28 cellular contexts compared by ENCODE assay signal in the genomic region with DNA sequence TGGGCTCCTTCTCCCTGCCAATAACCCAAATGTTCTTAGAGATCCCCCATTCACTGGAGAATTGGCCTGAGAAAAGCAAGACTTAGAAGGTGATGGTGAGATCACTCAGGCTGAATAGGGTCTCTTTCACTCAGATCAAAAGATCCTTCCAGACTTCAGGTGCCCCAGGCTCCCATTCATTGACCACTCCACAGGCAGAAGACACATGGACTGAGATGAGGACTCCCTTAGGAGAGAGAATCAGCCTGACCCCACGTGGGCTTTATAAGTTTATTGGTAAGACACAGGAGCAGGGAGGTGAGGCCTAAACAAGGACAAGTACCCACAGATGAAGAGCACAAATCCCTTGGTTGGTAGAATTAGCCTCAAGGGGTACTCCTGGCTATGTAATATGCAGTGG. TPM values are rescaled to one million over a fixed set of nuclear protein-coding genes. Genes with fewer than 3 reads are reported as not detected.
DNase-seq lines count a peak whose midpoint lies in the region; ATAC-seq and TF ChIP-seq lines count a peak whose summit lies in the region.
"Had no signal": no experiment of that assay in that cellular context is flagged by ENCODE, and none has a peak within 500 bp of the region (broad histone marks: within the 10 kb centered on the region; RNA-seq: fewer than 3 reads in every experiment).

No MANE protein-coding gene starts in this region.

- peaks cover 97% of the 10 kb centered on the region for H3K4me1 Mint-ChIP-seq in CD4-positive, alpha-beta T cell (ENCODE audit: low read depth)
- peaks cover 94 to 98% (median 96%) of the 10 kb centered on the region in 3 donors for H3K4me1 Mint-ChIP-seq in T-cell
- peaks cover 62 to 99% (median 97%) of the 10 kb centered on the region in 4 donors for H3K4me1 Mint-ChIP-seq in naive thymus-derived CD8-positive, alpha-beta T cell

- no peak overlapping the region for H3K27ac ChIP-seq in CD4-positive, alpha-beta T cell (ENCODE audit: low read depth, low read length)
- H3K27ac ChIP-seq: BLaER1 treated with 17β-estradiol and CSF1 and Interleukin-3, amounts not matched to agents 10 nM and 100 nM; HL-60; Peyer's patch had no signal

- TF ChIP-seq CTCF in CD4-positive, alpha-beta T cell (IDR thresholded peaks at IDR 0.05) = no peak

- H3K9me3 ChIP-seq in CD4-positive, alpha-beta T cell (ENCODE audit: control insufficient read depth, low read length) = no peaks in the 10 kb centered on the region
- H3K9me3 ChIP-seq: BLaER1 treated with 17β-estradiol and CSF1 and Interleukin-3, amounts not matched to agents 10 nM and 100 nM; Peyer's patch; SK-N-SH had no signal

- POLR2A ChIA-PET in CD4-positive, alpha-beta T cell (lab: Charles Lee) = interaction anchor here (6.0 kb wide), 1 partner anchor 21 kb away, joined by 114 read pairs; no protein-coding TSS in a partner anchor
- POLR2A ChIA-PET in T-cell (lab: Charles Lee) = no interaction called here
- POLR2A ChIA-PET in naive thymus-derived CD8-positive, alpha-beta T cell (lab: Charles Lee) = interaction anchor here (5.8 kb wide), 1 partner anchor 20 kb away, joined by 130 read pairs; no protein-coding TSS in a partner anchor

- H3K4me3 Mint-ChIP-seq in CD4-positive, alpha-beta T cell = no peak overlapping the region
- H3K4me3 Mint-ChIP-seq in T-cell = peak overlapping the region in 1 of 3 donors; percentile 67
- peak overlapping the region in 4 of 10 donors; percentile 12 to 69 (median 50) for H3K4me3 Mint-ChIP-seq in naive thymus-derived CD8-positive, alpha-beta T cell
- H3K4me3 Mint-ChIP-seq: IgD-negative memory B cell had no signal

- peak overlapping the region; percentile 89 for H3K27ac Mint-ChIP-seq in CD4-positive, alpha-beta T cell
- H3K27ac Mint-ChIP-seq in T-cell = peak overlapping the region; percentile 92 to 99
- H3K27ac Mint-ChIP-seq in naive thymus-derived CD8-positive, alpha-beta T cell = peak overlapping the region; percentile 9 to 100 (median 96)
- H3K27ac Mint-ChIP-seq: IgD-negative memory B cell had no signal

- no peak for ATAC-seq in CD4-positive, alpha-beta T cell (ENCODE audit: poor library complexity)
- no peak for ATAC-seq in T-cell (replicated peaks in 1 of 4)
- ATAC-seq in naive thymus-derived CD8-positive, alpha-beta T cell = no peak
- ATAC-seq: HCT116 had no signal

- peaks cover 34% of the 10 kb centered on the region for H3K36me3 Mint-ChIP-seq in CD4-positive, alpha-beta T cell (ENCODE audit: low read depth)
- H3K36me3 Mint-ChIP-seq in T-cell = peaks cover 7% of the 10 kb centered on the region
- H3K36me3 Mint-ChIP-seq in naive thymus-derived CD8-positive, alpha-beta T cell = peaks cover 0 to 3% (median 1%) of the 10 kb centered on the region in 3 donors
- H3K36me3 Mint-ChIP-seq: IgD-negative memory B cell had no signal

- CTCF ChIA-PET in CD4-positive, alpha-beta T cell (lab: Charles Lee) = no interaction called here
- CTCF ChIA-PET in T-cell (lab: Charles Lee) = interaction anchor here in 1 of 2 donors (1.7 kb wide), 1 partner anchor 21 kb away, joined by 5 read pairs; no protein-coding TSS in a partner anchor

- H3K9me3 Mint-ChIP-seq in CD4-positive, alpha-beta T cell = no peaks in the 10 kb centered on the region
- no peaks in the 10 kb centered on the region for H3K9me3 Mint-ChIP-seq in T-cell
- no peaks in the 10 kb centered on the region for H3K9me3 Mint-ChIP-seq in naive thymus-derived CD8-positive, alpha-beta T cell
- H3K9me3 Mint-ChIP-seq: IgD-negative memory B cell had no signal

- H3K27me3 ChIP-seq in CD4-positive, alpha-beta T cell (ENCODE audit: control insufficient read depth, insufficient read depth, low read length) = no peaks in the 10 kb centered on the region
- H3K27me3 ChIP-seq: BLaER1 treated with 17β-estradiol and CSF1 and Interleukin-3, amounts not matched to agents 10 nM and 100 nM; Peyer's patch had no signal

- H3K27me3 Mint-ChIP-seq in CD4-positive, alpha-beta T cell = no peaks in the 10 kb centered on the region
- H3K27me3 Mint-ChIP-seq in T-cell = peaks cover 0 to 5% of the 10 kb centered on the region in 2 donors
- peaks cover 0 to 1% (median 0%) of the 10 kb centered on the region in 5 donors for H3K27me3 Mint-ChIP-seq in naive thymus-derived CD8-positive, alpha-beta T cell

- peak; percentile 50 for DNase-seq in activated CD8-positive, alpha-beta memory T cell treated with anti-CD3 and anti-CD28 coated beads for 24 hours
- no peak for DNase-seq in activated CD8-positive, alpha-beta memory T cell treated with anti-CD3 and anti-CD28 coated beads, Interleukin-2, amount 50 U/mL, for 4 hours
- no peak for DNase-seq in CD4-positive, alpha-beta T cell
- DNase-seq in T-cell (peak in 1 of 34 experiments; percentile 2), NCI-H2227 (lab: John Stamatoyannopoulos, UW; ENCODE audit: unreplicated experiment) (no peak), AG20443 (ENCODE audit: low spot score) (no peak)
- no peak for DNase-seq in naive thymus-derived CD8-positive, alpha-beta T cell
- DNase-seq in stimulated activated CD4-positive, alpha-beta T cell treated with anti-CD3 and anti-CD28 coated beads, Interleukin-2, amount 100 ng/mL, for 48 hours = no peak
- DNase-seq: AML-193, Calu3, DMS79 treated with DMSO at 0.1 percent for 48 hours, GF-D8, NCI-H1048, NCI-H1417, NCI-H1694, NCI-H2029 treated with DMSO at 0.1 percent for 48 hours, NCI-H2227 treated with DMSO at 0.1 percent for 48 hours, NCI-H526 treated with DMSO at 0.1 percent for 48 hours, Peyer's patch, SK-N-SH had no signal

- intact Hi-C loops in CD4-positive, alpha-beta T cell (cut with DNase I, micrococcal nuclease) = no loop called here

RNA-seq across cellular contexts. Expression of a gene that starts 6.1 kb away (rescaled TPM):
- total RNA-seq in CD4-positive, alpha-beta T cell = 10 to 100 TPM; 82.2 to 83.4 TPM
- 10 to 100 TPM; 10.1 to 52.7 (median 28.7) TPM for total RNA-seq in T-cell
- total RNA-seq in naive thymus-derived CD8-positive, alpha-beta T cell = 10 to 100 TPM; 11.4 to 11.6 TPM
- polyA plus RNA-seq in naive thymus-derived CD8-positive, alpha-beta T cell = under 1 TPM in 2 of 3 donors, not detected in 1; 0.12 to 0.46 TPM
- total RNA-seq: Calu3, H1, NCI-H460, OCI-LY7 had no signal
- polyA plus RNA-seq: AG04450, H1, IgD-negative memory B cell, SK-N-SH had no signal

RNA-seq across cellular contexts. Expression of a gene that starts 11.0 kb away (rescaled TPM):
- total RNA-seq in CD4-positive, alpha-beta T cell = 10 to 100 TPM; 67.2 to 69.7 TPM
- 10 to 100 TPM in 3 of 5 donors, 1 to 10 TPM in 2; 6.8 to 37.9 (median 21.9) TPM for total RNA-seq in T-cell
- total RNA-seq in naive thymus-derived CD8-positive, alpha-beta T cell = 1 to 10 TPM; 8.5 to 10.0 TPM
- polyA plus RNA-seq in naive thymus-derived CD8-positive, alpha-beta T cell = 10 to 100 TPM in 1 of 3 donors, 1 to 10 TPM in 1, under 1 TPM in 1; 0.72 to 10.0 (median 1.8) TPM
- total RNA-seq: Calu3, H1, NCI-H460, OCI-LY7 had no signal
- polyA plus RNA-seq: AG04450, H1, IgD-negative memory B cell, SK-N-SH had no signal

RNA-seq across cellular contexts. Expression of a gene that starts 33.7 kb away (rescaled TPM):
- under 1 TPM; 0.30 to 0.34 TPM for total RNA-seq in CD4-positive, alpha-beta T cell
- under 1 TPM in 4 of 5 donors, not detected in 1; 0.20 to 0.79 (median 0.45) TPM for total RNA-seq in T-cell
- total RNA-seq in naive thymus-derived CD8-positive, alpha-beta T cell = under 1 TPM in 1 of 2 experiments, not detected in 1; 0.26 TPM
- polyA plus RNA-seq in naive thymus-derived CD8-positive, alpha-beta T cell = not detected
- total RNA-seq: Calu3, H1, NCI-H460, OCI-LY7, Peyer's patch had no signal
- polyA plus RNA-seq: AG04450, H1, IgD-negative memory B cell, SK-N-SH had no signal

RNA-seq across cellular contexts. Expression of a gene that starts 44.7 kb away (rescaled TPM):
- 1 to 10 TPM; 1.7 to 2.1 TPM for total RNA-seq in CD4-positive, alpha-beta T cell
- total RNA-seq in T-cell = 1 to 10 TPM in 2 of 5 donors, under 1 TPM in 3; 0.13 to 2.6 (median 0.82) TPM
- total RNA-seq in naive thymus-derived CD8-positive, alpha-beta T cell = under 1 TPM; 0.62 to 0.77 TPM
- polyA plus RNA-seq in naive thymus-derived CD8-positive, alpha-beta T cell = 1 to 10 TPM; 1.1 to 3.4 (median 1.2) TPM
- total RNA-seq: Calu3, H1, NCI-H460, OCI-LY7 had no signal
- polyA plus RNA-seq: AG04450, H1, IgD-negative memory B cell, SK-N-SH had no signal

RNA-seq across cellular contexts. Expression of a gene that starts 54.4 kb away (rescaled TPM):
- not detected for total RNA-seq in CD4-positive, alpha-beta T cell
- not detected for total RNA-seq in T-cell
- not detected for total RNA-seq in naive thymus-derived CD8-positive, alpha-beta T cell
- not detected for polyA plus RNA-seq in naive thymus-derived CD8-positive, alpha-beta T cell
- total RNA-seq: Calu3, H1, NCI-H460, OCI-LY7, Peyer's patch had no signal
- polyA plus RNA-seq: AG04450, H1, IgD-negative memory B cell, SK-N-SH had no signal

Comparison
In these comparisons a context has a peak if more than half of its experiments do, and no peak if none do; other contexts are left out.
1. POLR2A ChIA-PET loops: an anchor here in CD4-positive, alpha-beta T cell (6.0 kb wide) and naive thymus-derived CD8-positive, alpha-beta T cell (5.8 kb wide); none called in T-cell.